In genomic region chr17:66203274-66204015, GRCh38 we compare ENCODE assay signal across 32 cellular contexts. TPM values are rescaled to one million over a fixed set of nuclear protein-coding genes. Genes with fewer than 3 reads are reported as not detected.
"Had no signal": no experiment of that assay in that cellular context is flagged by ENCODE, and none has a peak within 500 bp of the region (broad histone marks: within the 10 kb centered on the region; RNA-seq: fewer than 3 reads in every experiment).

No MANE protein-coding gene starts in this region.

- H3K36me3 Mint-ChIP-seq: activated CD8-positive, alpha-beta memory T cell treated with anti-CD3 and anti-CD28 coated beads, Interleukin-2, amount 10 ng/mL, durations not matched to agents 7 days and 5 days; activated naive CD4-positive, alpha-beta T cell treated with anti-CD3 and anti-CD28 coated beads, Interleukin-2, amount 50 U/mL, for 24 hours; T-cell had no signal

- H3K27ac Mint-ChIP-seq: activated B cell treated with CpG ODN at 0.5 μM for 24 hours; activated CD8-positive, alpha-beta memory T cell treated with anti-CD3 and anti-CD28 coated beads, Interleukin-2, amount 10 ng/mL, durations not matched to agents 7 days and 5 days; activated naive CD4-positive, alpha-beta T cell treated with anti-CD3 and anti-CD28 coated beads, Interleukin-2, amount 50 U/mL, for 24 hours; activated T-cell treated with anti-CD3 and anti-CD28 coated beads, Interleukin-2, amount 50 U/mL, for 24 hours; activated T-helper 1 cell treated with anti-CD3 and anti-CD28 coated beads, Interleukin-12 subunit alpha, Interleukin-12 subunit beta, Interleukin-2, Interleukin-4 antibody, amounts not matched to agents 30 ng/mL and 10 ng/mL and 1 ng/mL, durations not matched to agents 14 hours and 24 hours and 36 hours; T-cell had no signal

- DNase-seq: activated B cell treated with CpG ODN at 0.5 μM for 24 hours; activated CD4-positive, alpha-beta T cell treated with anti-CD3 and anti-CD28 coated beads for 1 hour; activated CD4-positive, alpha-beta T cell treated with anti-CD3 and anti-CD28 coated beads, Interleukin-2, amount 10 ng/mL, durations not matched to agents 24 days and 14 days; activated CD4-positive, alpha-beta T cell treated with anti-CD3 and anti-CD28 coated beads, Interleukin-2, amount 50 U/mL, for 48 hours; activated CD8-positive, alpha-beta memory T cell treated with anti-CD3 and anti-CD28 coated beads, Interleukin-2, amount 10 ng/mL, durations not matched to agents 7 days and 5 days; activated effector memory CD4-positive, alpha-beta T cell treated with Interleukin-2 at 50 U/mL for 16 hours; activated naive CD4-positive, alpha-beta T cell; activated T-cell treated with anti-CD3 and anti-CD28 coated beads, Interleukin-2, amount 50 U/mL, for 24 hours; amygdala; cerebellar nuclear complex; NCI-H1092; NCI-H1417 treated with DMSO at 0.1 percent for 48 hours; NCI-H1694; NCI-H2029; NCI-H2107; NCI-H2171 treated with DMSO at 0.1 percent for 48 hours; NCI-H226; NCI-H526; NK-92 treated with Interleukin-12 subunit alpha and Interleukin-12 subunit beta, amount 100 ng/mL, for 24 hours; OCI-M1; RPMI8226; T-cell; T-helper 2 cell; T1000 had no signal

- H3K9me3 Mint-ChIP-seq: activated B cell treated with CpG ODN at 0.5 μM for 24 hours; activated naive CD4-positive, alpha-beta T cell treated with anti-CD3 and anti-CD28 coated beads, Interleukin-2, amount 50 U/mL, for 24 hours; activated T-cell treated with anti-CD3 and anti-CD28 coated beads, Interleukin-2, amount 50 U/mL, for 24 hours had no signal

- H3K4me1 Mint-ChIP-seq: activated B cell treated with CpG ODN at 0.5 μM for 24 hours had no signal

- H3K27me3 Mint-ChIP-seq: activated B cell treated with CpG ODN at 0.5 μM for 24 hours; activated CD4-positive, alpha-beta T cell treated with anti-CD3 and anti-CD28 coated beads, Interleukin-2, amount 10 ng/mL, durations not matched to agents 24 days and 14 days; activated CD8-positive, alpha-beta memory T cell treated with anti-CD3 and anti-CD28 coated beads, Interleukin-2, amount 10 ng/mL, durations not matched to agents 7 days and 5 days; activated naive CD4-positive, alpha-beta T cell treated with anti-CD3 and anti-CD28 coated beads, Interleukin-2, amount 50 U/mL, for 24 hours; activated T-cell treated with anti-CD3 and anti-CD28 coated beads, Interleukin-2, amount 50 U/mL, for 24 hours; T-cell had no signal

- H3K4me3 Mint-ChIP-seq: activated B cell treated with CpG ODN at 0.5 μM for 24 hours; activated CD4-positive, alpha-beta T cell treated with anti-CD3 and anti-CD28 coated beads, Interleukin-2, amount 10 ng/mL, durations not matched to agents 24 days and 14 days; activated CD8-positive, alpha-beta memory T cell treated with anti-CD3 and anti-CD28 coated beads, Interleukin-2, amount 10 ng/mL, durations not matched to agents 7 days and 5 days; activated naive CD4-positive, alpha-beta T cell treated with anti-CD3 and anti-CD28 coated beads, Interleukin-2, amount 50 U/mL, for 24 hours; activated T-cell treated with anti-CD3 and anti-CD28 coated beads, Interleukin-2, amount 50 U/mL, for 24 hours; activated T-helper 1 cell treated with anti-CD3 and anti-CD28 coated beads, Interleukin-12 subunit alpha, Interleukin-12 subunit beta, Interleukin-2, Interleukin-4 antibody, amounts not matched to agents 30 ng/mL and 10 ng/mL and 1 ng/mL, durations not matched to agents 14 hours and 24 hours and 36 hours; T-cell had no signal

- H3K4me3 ChIP-seq: SK-N-MC had no signal

- FAIRE-seq: TTC549 had no signal

- ATAC-seq: activated CD8-positive, alpha-beta memory T cell treated with anti-CD3 and anti-CD28 coated beads, Interleukin-2, amount 10 ng/mL, durations not matched to agents 7 days and 5 days; Panc1; T-cell had no signal

- H3K27ac ChIP-seq: SK-N-MC had no signal

RNA-seq across cellular contexts. Expression of gene APOH, which starts 25.8 kb away (rescaled TPM):
- total RNA-seq: activated B cell treated with CpG ODN at 0.5 μM for 24 hours; activated CD4-positive, alpha-beta T cell treated with anti-CD3 and anti-CD28 coated beads, Interleukin-2, amount 10 ng/mL, durations not matched to agents 24 days and 14 days; activated CD8-positive, alpha-beta memory T cell treated with anti-CD3 and anti-CD28 coated beads, Interleukin-2, amount 10 ng/mL, durations not matched to agents 7 days and 5 days; activated T-helper 1 cell treated with anti-CD3 and anti-CD28 coated beads, Interleukin-12 subunit alpha, Interleukin-12 subunit beta, Interleukin-2, Interleukin-4 antibody, amounts not matched to agents 30 ng/mL and 10 ng/mL and 1 ng/mL, durations not matched to agents 14 hours and 24 hours and 36 hours; cardiac septum; NCI-H460; Right ventricle myocardium inferior had no signal
